18 cellular contexts compared by ENCODE assay signal in the genomic region with DNA sequence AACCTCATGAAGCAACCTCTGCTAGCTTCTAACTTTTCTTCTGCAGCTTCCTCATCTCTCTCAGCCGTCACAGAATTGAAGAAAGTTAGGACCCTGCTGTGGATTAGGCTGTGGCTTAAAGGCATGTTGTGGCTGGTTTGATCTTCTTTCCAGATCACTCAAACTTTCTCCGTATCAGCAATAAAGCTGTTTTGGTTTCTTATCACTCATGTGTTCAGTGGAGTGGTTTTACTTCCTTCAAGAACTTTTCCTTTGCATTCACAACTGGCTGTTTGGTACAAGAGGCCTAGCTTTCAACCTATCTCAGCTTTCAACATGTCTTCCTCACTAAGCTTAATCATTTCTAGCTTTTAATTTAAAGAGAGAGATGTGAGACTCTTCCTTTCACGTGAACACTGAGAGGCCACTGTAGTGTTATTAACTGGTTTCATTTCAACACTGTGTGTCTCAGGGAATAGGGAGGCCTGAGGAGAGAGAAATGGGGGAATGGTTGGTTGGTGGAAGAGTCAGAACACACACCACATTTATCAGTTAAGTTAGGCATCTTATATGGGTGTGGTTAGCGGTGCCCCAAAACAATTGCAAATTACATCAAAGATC. TPM values are rescaled to one million over a fixed set of nuclear protein-coding genes. Genes with fewer than 3 reads are reported as not detected.
DNase-seq lines count a peak whose midpoint lies in the region; ATAC-seq, FAIRE-seq and TF ChIP-seq lines count a peak whose summit lies in the region.
"Had no signal": no experiment of that assay in that cellular context is flagged by ENCODE, and none has a peak within 500 bp of the region (broad histone marks: within the 10 kb centered on the region; RNA-seq: fewer than 3 reads in every experiment).

No MANE protein-coding gene starts in this region.

- no peaks in the 10 kb centered on the region for H3K36me3 ChIP-seq in GM12878 (ENCODE audit: control insufficient read depth in 2 of 2, insufficient read depth in 2 of 2, low read length in 1 of 2)
- peaks cover 0 to 4% of the 10 kb centered on the region in 2 donors for H3K36me3 ChIP-seq in aorta (ENCODE audit: control insufficient read depth in 1 of 2, insufficient read depth in 2 of 2, low read length in 1 of 2)
- H3K36me3 ChIP-seq: gastrocnemius medialis had no signal

- WGBS in GM12878 (ENCODE audit: insufficient coverage, insufficient replicate concordance, low lambda C conversion rate, missing lambda C conversion rate), result 25% methylated on average over 4 of the region's 4 CpGs
- 86 to 92% methylated on average over 4 of the region's 4 CpGs for WGBS in aorta, 2 donors

- no peak overlapping the region for H3K9ac ChIP-seq in GM12878 (ENCODE audit: control insufficient read depth, insufficient read depth, low read length)

- ATAC-seq in activated CD8-positive, alpha-beta memory T cell treated with anti-CD3 and anti-CD28 coated beads, Interleukin-2, amount 10 ng/mL, durations not matched to agents 7 days and 5 days, result peak; percentile 23
- ATAC-seq in GM19468 (IDR thresholded peaks at IDR 0.05; ENCODE audit: extremely low read depth, unreplicated experiment) (peak; percentile 39), GM12878 (peak; percentile 82), aorta (ENCODE audit: low FRiP score) (no peak)
- no peak for ATAC-seq in activated CD4-positive, CD25-positive, alpha-beta regulatory T cell treated with anti-CD3 and anti-CD28 coated beads, Interleukin-2, amount 50 U/mL, for 24 hours
- ATAC-seq: gastrocnemius medialis had no signal

- no peaks in the 10 kb centered on the region; the same call in 2 of the 3 replicates for H3K9me3 ChIP-seq in GM12878 (replicated peaks; ENCODE audit: control insufficient read depth, insufficient read depth, low read length)
- H3K9me3 ChIP-seq in aorta (ENCODE audit: control insufficient read depth, low read length), result no peaks in the 10 kb centered on the region
- H3K9me3 ChIP-seq: gastrocnemius medialis had no signal

- no peak for TF ChIP-seq CTCF in GM12878 (IDR thresholded peaks at IDR 0.05 in 2 of 3, conservative IDR thresholded peaks at IDR 0.05 in 1 of 3; ENCODE audit: control insufficient read depth in 2 of 3, extremely low read depth in 1 of 3, insufficient read depth in 1 of 3, low read depth in 3 of 3, low read length in 3 of 3)

- no peak for DNase-seq in activated CD8-positive, alpha-beta memory T cell treated with anti-CD3 and anti-CD28 coated beads, Interleukin-2, amount 10 ng/mL, durations not matched to agents 7 days and 5 days
- DNase-seq in activated CD8-positive, alpha-beta memory T cell treated with anti-CD3 and anti-CD28 coated beads, Interleukin-2, amount 50 U/mL, for 48 hours, result no peak
- DNase-seq in GM12878 (ENCODE audit: low read depth, low spot score), result peak; percentile 34
- DNase-seq in activated gamma-delta T cell treated with Interleukin-2 at 50 U/mL for 16 hours, result no peak
- no peak for DNase-seq in aorta
- DNase-seq: DMS79; dorsolateral prefrontal cortex; erythroblast; gastrocnemius medialis; midbrain; NCI-H526; retina; stimulated activated CD4-positive, alpha-beta T cell treated with anti-CD3 and anti-CD28 coated beads, Interleukin-15, amount 100 ng/mL, for 24 hours had no signal

- FAIRE-seq in GM12878 (lab: Jason Lieb, UNC), result peak; percentile 64
- FAIRE-seq: TTC549 had no signal

- no peak for TF ChIP-seq RAD21 in GM12878 (IDR thresholded peaks at IDR 0.05; ENCODE audit: insufficient read depth, low read depth, low read length)

- intact Hi-C loops in GM12878 (cut with micrococcal nuclease; ENCODE audit: unreplicated experiment), result no loop called here
- intact Hi-C loops in aorta (cut with DNase I), result no loop called here

- no peaks in the 10 kb centered on the region for H3K9me3 Mint-ChIP-seq in activated CD8-positive, alpha-beta memory T cell treated with anti-CD3 and anti-CD28 coated beads, Interleukin-2, amount 10 ng/mL, durations not matched to agents 7 days and 5 days (ENCODE audit: low read depth)
- peaks cover 5% of the 10 kb centered on the region for H3K9me3 Mint-ChIP-seq in T-helper 1 cell treated with Interleukin-12 subunit alpha and Interleukin-12 subunit beta and Interleukin-4 antibody, amounts not matched to agents 30 μg/mL and 1 μg/mL, for 36 hours

- RAD21 ChIA-PET in GM12878 (lab: Charles Lee; ENCODE audit: unreplicated experiment), result no interaction called here

- H3K27me3 ChIP-seq in GM12878 (replicated peaks in 1 of 2; ENCODE audit: control insufficient read depth in 2 of 2, insufficient read depth in 2 of 2, low read length in 1 of 2) (no peaks in the 10 kb centered on the region), aorta (ENCODE audit: control insufficient read depth in 1 of 2, insufficient read depth in 2 of 2, low read length in 1 of 2) (no peaks in the 10 kb centered on the region)
- H3K27me3 ChIP-seq: dorsolateral prefrontal cortex, gastrocnemius medialis had no signal

- H3K36me3 Mint-ChIP-seq in activated CD8-positive, alpha-beta memory T cell treated with anti-CD3 and anti-CD28 coated beads, Interleukin-2, amount 10 ng/mL, durations not matched to agents 7 days and 5 days, result peaks cover 4% of the 10 kb centered on the region
- H3K36me3 Mint-ChIP-seq in T-helper 1 cell treated with Interleukin-12 subunit alpha and Interleukin-12 subunit beta and Interleukin-4 antibody, amounts not matched to agents 30 μg/mL and 1 μg/mL, for 36 hours (ENCODE audit: low read depth), result peaks cover 8% of the 10 kb centered on the region
- H3K36me3 Mint-ChIP-seq: CD14-positive monocyte had no signal

- no peak overlapping the region for H3K4me3 Mint-ChIP-seq in activated CD8-positive, alpha-beta memory T cell treated with anti-CD3 and anti-CD28 coated beads, Interleukin-2, amount 10 ng/mL, durations not matched to agents 7 days and 5 days
- H3K4me3 Mint-ChIP-seq in T-helper 1 cell treated with Interleukin-12 subunit alpha and Interleukin-12 subunit beta and Interleukin-4 antibody, amounts not matched to agents 30 μg/mL and 1 μg/mL, for 36 hours, result peak overlapping the region; percentile 3
- H3K4me3 Mint-ChIP-seq: CD14-positive monocyte had no signal

- H3K79me2 ChIP-seq in GM12878 (ENCODE audit: control insufficient read depth, insufficient read depth, low read length), result no peaks in the 10 kb centered on the region

- no peak for TF ChIP-seq POLR2A in GM12878 (IDR thresholded peaks at IDR 0.05; ENCODE audit: low read depth, low read length)

- H2AFZ ChIP-seq in GM12878 (ENCODE audit: control insufficient read depth, low read depth, low read length), result no peak overlapping the region

- no peak overlapping the region for H3K4me3 ChIP-seq in GM12878
- no peak overlapping the region for H3K4me3 ChIP-seq in aorta (ENCODE audit: low read length in 2 of 2)
- H3K4me3 ChIP-seq: dorsolateral prefrontal cortex, gastrocnemius medialis had no signal

- H3K4me1 ChIP-seq in GM12878 (ENCODE audit: control insufficient read depth, insufficient read depth, low read length) (no peaks in the 10 kb centered on the region), aorta (ENCODE audit: control insufficient read depth in 1 of 2, insufficient read depth in 2 of 2, low read length in 2 of 2) (no peaks in the 10 kb centered on the region)
- H3K4me1 ChIP-seq: gastrocnemius medialis had no signal

- POLR2A ChIA-PET in GM12878 (lab: Charles Lee), result interaction anchor here (0.9 kb wide), 1 partner anchor 43 kb away, joined by 4 read pairs; no protein-coding TSS in a partner anchor

- peaks cover 15% of the 10 kb centered on the region for H3K4me1 Mint-ChIP-seq in activated CD8-positive, alpha-beta memory T cell treated with anti-CD3 and anti-CD28 coated beads, Interleukin-2, amount 10 ng/mL, durations not matched to agents 7 days and 5 days
- H3K4me1 Mint-ChIP-seq in T-helper 1 cell treated with Interleukin-12 subunit alpha and Interleukin-12 subunit beta and Interleukin-4 antibody, amounts not matched to agents 30 μg/mL and 1 μg/mL, for 36 hours (ENCODE audit: low read depth), result peaks cover 22% of the 10 kb centered on the region
- H3K4me1 Mint-ChIP-seq: CD14-positive monocyte had no signal

- H4K20me1 ChIP-seq in GM12878 (ENCODE audit: control insufficient read depth, insufficient read depth), result no peaks in the 10 kb centered on the region

- H3K27ac Mint-ChIP-seq in activated CD8-positive, alpha-beta memory T cell treated with anti-CD3 and anti-CD28 coated beads, Interleukin-2, amount 10 ng/mL, durations not matched to agents 7 days and 5 days, result peak overlapping the region; percentile 22
- no peak overlapping the region for H3K27ac Mint-ChIP-seq in T-helper 1 cell treated with Interleukin-12 subunit alpha and Interleukin-12 subunit beta and Interleukin-4 antibody, amounts not matched to agents 30 μg/mL and 1 μg/mL, for 36 hours
- H3K27ac Mint-ChIP-seq: CD14-positive monocyte had no signal

- no peak overlapping the region; the same call in 1 of the 2 replicates for H3K4me2 ChIP-seq in GM12878 (ENCODE audit: control insufficient read depth, insufficient read depth)

- no peak overlapping the region for H3K27ac ChIP-seq in GM12878 (ENCODE audit: control insufficient read depth, insufficient read depth)
- no peak overlapping the region for H3K27ac ChIP-seq in aorta (ENCODE audit: low read depth in 1 of 2, low read length in 2 of 2)
- H3K27ac ChIP-seq: dorsolateral prefrontal cortex, gastrocnemius medialis had no signal

- BruUV-seq in GM12878 (replicated peaks; lab: Mats Ljungman, UMichigan), result no TSS peak

- CTCF ChIA-PET in activated CD8-positive, alpha-beta memory T cell treated with anti-CD3 and anti-CD28 coated beads, Interleukin-2, amount 10 ng/mL, durations not matched to agents 7 days and 5 days (lab: Charles Lee), result no interaction called here
- CTCF ChIA-PET in GM12878 (lab: Yijun Ruan, JAX), result no interaction called here

- in situ Hi-C loops in GM12878 (cut with MboI), result no loop called here

- SMC1A ChIA-PET in GM12878 (lab: Charles Lee; ENCODE audit: uncharacterized antibody, unreplicated experiment), result interaction anchor here (0.7 to 1.3 kb wide), 4 partner anchors 7 to 20 kb away, joined by 3 to 5 read pairs (median 3); no protein-coding TSS in a partner anchor

- no peak for TF ChIP-seq EP300 in GM12878 (IDR thresholded peaks at IDR 0.05; ENCODE audit: borderline replicate concordance in 1 of 2, control insufficient read depth in 1 of 2, low read depth in 2 of 2, low read length in 2 of 2)

- H3K27me3 Mint-ChIP-seq in activated CD8-positive, alpha-beta memory T cell treated with anti-CD3 and anti-CD28 coated beads, Interleukin-2, amount 10 ng/mL, durations not matched to agents 7 days and 5 days, result peaks cover 37% of the 10 kb centered on the region
- H3K27me3 Mint-ChIP-seq in T-helper 1 cell treated with Interleukin-12 subunit alpha and Interleukin-12 subunit beta and Interleukin-4 antibody, amounts not matched to agents 30 μg/mL and 1 μg/mL, for 36 hours (ENCODE audit: low read depth), result peaks cover 50% of the 10 kb centered on the region

RNA-seq across cellular contexts. Expression of gene ZSCAN23, which starts 17.2 kb away (rescaled TPM):
- under 1 TPM; 0.44 to 0.56 TPM for total RNA-seq in activated CD8-positive, alpha-beta memory T cell treated with anti-CD3 and anti-CD28 coated beads, Interleukin-2, amount 10 ng/mL, durations not matched to agents 7 days and 5 days
- 13.6 and 14.7 TPM in 2 replicates for total RNA-seq in GM12878 (2013; cell fraction: nucleolus; rRNA removed)
- total RNA-seq in GM12878 (2014; rRNA removed) (0.90 and 1.3 TPM in 2 replicates), GM12878 (2014; rRNA removed; fragmentation: Illumina TruSeq; extraction: Trizol) (1.3 and 2.3 TPM in 2 replicates), GM12878 (2021) (0.77 and 1.6 TPM in 2 replicates), aorta (1 to 10 TPM; 2.9 to 4.5 TPM)
- polyA plus RNA-seq in GM12878 (2011; ENCODE audit: low read depth), result 0.26 TPM
- polyA plus RNA-seq in GM12878 (2011; rRNA removed) (1.3 and 1.4 TPM in 2 replicates), GM12878 (2014; fragmentation: Illumina TruSeq; extraction: Trizol) (0.86 and 0.96 TPM in 2 replicates), GM12878 (2014; fragmentation: Nextera tagmentation; extraction: Ambion mirVana) (under 1 TPM; 0.04 to 0.34 TPM), GM12878 (2014; rRNA removed) (1.9 and 2.0 TPM in 2 replicates), GM12878 (2016; fragmentation: Nextera tagmentation; extraction: Ambion mirVana) (under 1 TPM; 0.21 to 0.28 TPM), aorta (1 to 10 TPM in 1 of 2 donors, under 1 TPM in 1; 0.82 to 1.5 TPM)
- polyA plus RNA-seq in GM12878 (2011; cell fraction: cytosol; rRNA removed), result 0.31 and 0.85 TPM in 2 replicates
- polyA plus RNA-seq in GM12878 (2011; cell fraction: nucleus; rRNA removed), result 1.4 and 1.5 TPM in 2 replicates
- polyA plus RNA-seq in GM12878 (2012), result 0.20 and 0.79 TPM in 2 replicates
- 2.2 TPM in 2 replicates for polyA minus RNA-seq in GM12878 (2011; rRNA and poly(A)+ RNA removed)
- polyA minus RNA-seq in GM12878 (2011; cell fraction: cytosol; rRNA and poly(A)+ RNA removed), result 0.94 and 1.2 TPM in 2 replicates
- polyA minus RNA-seq in GM12878 (2011; cell fraction: nucleus; rRNA and poly(A)+ RNA removed), result 2.4 and 2.7 TPM in 2 replicates
- polyA plus RNA-seq: CD14-positive monocyte had no signal

RNA-seq across cellular contexts. Expression of gene ZSCAN12, which starts 26.5 kb away (rescaled TPM):
- total RNA-seq in activated CD8-positive, alpha-beta memory T cell treated with anti-CD3 and anti-CD28 coated beads, Interleukin-2, amount 10 ng/mL, durations not matched to agents 7 days and 5 days, result 1 to 10 TPM; 7.1 to 7.9 TPM
- 37.0 and 37.6 TPM in 2 replicates for total RNA-seq in GM12878 (2013; cell fraction: nucleolus; rRNA removed)
- 8.5 and 9.9 TPM in 2 replicates for total RNA-seq in GM12878 (2014; rRNA removed)
- total RNA-seq in GM12878 (2014; rRNA removed; fragmentation: Illumina TruSeq; extraction: Trizol), result 12.2 and 12.8 TPM in 2 replicates
- 7.9 and 8.2 TPM in 2 replicates for total RNA-seq in GM12878 (2021)
- polyA plus RNA-seq in GM12878 (2011; ENCODE audit: low read depth), result 2.1 TPM
- polyA plus RNA-seq in GM12878 (2011; rRNA removed), result 12.0 and 17.6 TPM in 2 replicates
- 4.4 and 5.3 TPM in 2 replicates for polyA plus RNA-seq in GM12878 (2011; cell fraction: cytosol; rRNA removed)
- polyA plus RNA-seq in GM12878 (2011; cell fraction: nucleus; rRNA removed), result 11.0 and 11.9 TPM in 2 replicates
- polyA plus RNA-seq in GM12878 (2012), result 3.0 and 3.6 TPM in 2 replicates
- 10.1 and 10.9 TPM in 2 replicates for polyA plus RNA-seq in GM12878 (2014; fragmentation: Illumina TruSeq; extraction: Trizol)
- 1 to 10 TPM; 1.2 to 1.6 TPM for polyA plus RNA-seq in GM12878 (2014; fragmentation: Nextera tagmentation; extraction: Ambion mirVana)
- polyA plus RNA-seq in GM12878 (2014; rRNA removed), result 6.2 and 6.7 TPM in 2 replicates
- polyA plus RNA-seq in GM12878 (2016; fragmentation: Nextera tagmentation; extraction: Ambion mirVana), result 1 to 10 TPM; 3.9 to 4.2 TPM
- 12.2 and 14.6 TPM in 2 replicates for polyA minus RNA-seq in GM12878 (2011; rRNA and poly(A)+ RNA removed)
- polyA minus RNA-seq in GM12878 (2011; cell fraction: cytosol; rRNA and poly(A)+ RNA removed), result 3.9 and 5.2 TPM in 2 replicates
- 13.9 and 18.1 TPM in 2 replicates for polyA minus RNA-seq in GM12878 (2011; cell fraction: nucleus; rRNA and poly(A)+ RNA removed)
- 1 to 10 TPM; 5.0 to 7.0 TPM for total RNA-seq in aorta
- 1 to 10 TPM; 2.3 to 3.3 TPM for polyA plus RNA-seq in aorta

Comparison
In these comparisons a context has a peak if more than half of its experiments do, and no peak if none do; other contexts are left out.
1. ATAC-seq: peak in activated CD8-positive, alpha-beta memory T cell treated with anti-CD3 and anti-CD28 coated beads, Interleukin-2, amount 10 ng/mL, durations not matched to agents 7 days and 5 days (single experiment), GM19468 (single experiment) and GM12878 (single experiment); none in activated CD4-positive, CD25-positive, alpha-beta regulatory T cell treated with anti-CD3 and anti-CD28 coated beads, Interleukin-2, amount 50 U/mL, for 24 hours (0 of 2) and aorta (single experiment).